In genomic region chr3:27454914-27455313, GRCh38 we compare ENCODE assay signal across 9 cellular contexts. TPM values are rescaled to one million over a fixed set of nuclear protein-coding genes. Genes with fewer than 3 reads are reported as not detected.
DNase-seq lines count a peak whose midpoint lies in the region; ATAC-seq and TF ChIP-seq lines count a peak whose summit lies in the region.
"Had no signal": no experiment of that assay in that cellular context is flagged by ENCODE, and none has a peak within 500 bp of the region (broad histone marks: within the 10 kb centered on the region; RNA-seq: fewer than 3 reads in every experiment).

No MANE protein-coding gene starts in this region.

- no peak for TF ChIP-seq CTCF in GM12865 (IDR thresholded peaks at IDR 0.05; ENCODE audit: insufficient read depth, low read depth, low read length, missing control alignments)

- H3K79me2 ChIP-seq in Karpas-422 (ENCODE audit: low read length) = peaks cover 98% of the 10 kb centered on the region

- DNase-seq in GM12865 (ENCODE audit: low read depth) (peak; percentile 50), fibroblast of peridontal ligament (ENCODE audit: extremely low read depth) (peak; percentile 58), DMS114 treated with DMSO at 0.1 percent for 48 hours (lab: John Stamatoyannopoulos, UW; ENCODE audit: unreplicated experiment) (no peak), globus pallidus (ENCODE audit: low spot score) (no peak), Karpas-422 (no peak)
- no peak for DNase-seq in activated CD4-positive, CD25-positive, alpha-beta regulatory T cell treated with anti-CD3 and anti-CD28 coated beads, Interleukin-2, amount 50 U/mL, for 72 hours

- peaks cover 23% of the 10 kb centered on the region; the same call in 1 of the 2 replicates for H3K36me3 ChIP-seq in Karpas-422 (ENCODE audit: insufficient read depth, low read length)

- no peaks in the 10 kb centered on the region for H4K20me1 ChIP-seq in Karpas-422 (ENCODE audit: insufficient read depth, low read depth, low read length)

- no peak overlapping the region for H3K27ac ChIP-seq in Karpas-422 (ENCODE audit: low read length)

- 0 out of 2 replicates have a peak, but pooled peaks cover 1% of the 10 kb centered on the region for H3K9me2 ChIP-seq in Karpas-422 (replicated peaks; ENCODE audit: insufficient read depth, low read length)

- no peaks in the 10 kb centered on the region for H3K9me3 ChIP-seq in Karpas-422 (ENCODE audit: low read length)

- ATAC-seq in GM21423 (IDR thresholded peaks at IDR 0.05; ENCODE audit: unreplicated experiment) (peak; percentile 68), HG03460 (IDR thresholded peaks at IDR 0.05; ENCODE audit: unreplicated experiment) (peak; percentile 66)
- ATAC-seq: SK-N-SH treated with all-trans-retinoic acid at 6 μM for 48 hours had no signal

- H3K4me3 ChIP-seq in GM12865 (ENCODE audit: low read depth, low read length) (peak overlapping the region; percentile 42), Karpas-422 (ENCODE audit: low read length) (no peak overlapping the region)

- H3K4me1 ChIP-seq in Karpas-422 (ENCODE audit: low read length) = no peaks in the 10 kb centered on the region

- no peaks in the 10 kb centered on the region for H3K27me3 ChIP-seq in Karpas-422 (ENCODE audit: low read length)

- H2AFZ ChIP-seq in Karpas-422 (ENCODE audit: low read length) = no peak overlapping the region

- H3K4me2 ChIP-seq in Karpas-422 (ENCODE audit: low read depth, low read length, poor library complexity, severe bottlenecking) = no peak overlapping the region

- no peak overlapping the region for H3K9ac ChIP-seq in Karpas-422 (ENCODE audit: low read length)

RNA-seq across cellular contexts. Expression of gene SLC4A7, which starts 29.3 kb away (rescaled TPM):
- 97.1 and 101 TPM in 2 replicates for total RNA-seq in Karpas-422 (2014; rRNA removed; shearing (Covaris generic); ENCODE audit: low replicate concordance)

Comparison
In these comparisons a context has a peak if more than half of its experiments do, and no peak if none do; other contexts are left out.
1. DNase-seq: peak in GM12865 (single experiment) and fibroblast of peridontal ligament (single experiment); none in DMS114 treated with DMSO at 0.1 percent for 48 hours (single experiment), globus pallidus (single experiment), activated CD4-positive, CD25-positive, alpha-beta regulatory T cell treated with anti-CD3 and anti-CD28 coated beads, Interleukin-2, amount 50 U/mL, for 72 hours (single experiment) and Karpas-422 (single experiment).